ENCODE assay signal across 16 cellular contexts in the genomic region with DNA sequence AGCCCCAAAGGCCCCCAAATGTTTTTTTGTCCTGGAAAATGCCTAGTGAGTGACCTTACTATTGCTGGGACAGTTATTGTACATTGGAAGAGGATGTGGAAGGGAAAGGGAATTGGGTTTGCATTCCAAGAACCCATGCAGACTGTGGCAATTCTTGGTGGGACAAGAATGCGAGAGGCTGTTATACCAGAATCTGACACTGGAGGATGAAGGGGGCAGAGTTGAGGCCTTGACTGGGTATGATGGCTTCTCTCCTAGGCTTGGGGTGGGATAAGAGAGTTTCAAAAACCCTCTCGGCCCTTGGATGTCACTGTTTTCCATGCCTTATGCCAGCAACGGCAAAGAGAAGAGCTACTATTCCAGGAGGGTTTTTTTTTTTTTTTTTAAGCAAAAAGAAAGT. TPM values are rescaled to one million over a fixed set of nuclear protein-coding genes. Genes with fewer than 3 reads are reported as not detected.
"Had no signal": no experiment of that assay in that cellular context is flagged by ENCODE, and none has a peak within 500 bp of the region (broad histone marks: within the 10 kb centered on the region; RNA-seq: fewer than 3 reads in every experiment).

No MANE protein-coding gene starts in this region.

- H3K9ac ChIP-seq: SK-N-SH had no signal

- H3K27me3 ChIP-seq: ascending aorta, tibial artery, uterus had no signal

- H3K4me1 Mint-ChIP-seq: natural killer cell had no signal

- ATAC-seq: activated CD8-positive, alpha-beta T cell treated with anti-CD3 and anti-CD28 coated beads, Interleukin-2, amount 10 ng/mL, durations not matched to agents 7 days and 5 days; activated T-cell treated with anti-CD3 and anti-CD28 coated beads, Interleukin-2, amount 50 U/mL, for 4 hours; effector memory CD8-positive, alpha-beta T cell; natural killer cell had no signal

- DNase-seq: activated CD4-positive, alpha-beta T cell treated with anti-CD3 and anti-CD28 coated beads, Interleukin-2, amount 10 ng/mL, durations not matched to agents 7 days and 5 days; activated CD8-positive, alpha-beta T cell treated with anti-CD3 and anti-CD28 coated beads, Interleukin-2, amount 10 ng/mL, durations not matched to agents 7 days and 5 days; activated naive CD4-positive, alpha-beta T cell treated with anti-CD3 and anti-CD28 coated beads, Interleukin-2, amount 10 ng/mL, durations not matched to agents 7 days and 5 days; activated T-cell treated with anti-CD3 and anti-CD28 coated beads, Interleukin-2, amount 50 U/mL, for 4 hours; cerebellar nuclear complex; effector memory CD8-positive, alpha-beta T cell; natural killer cell; stimulated activated CD4-positive, alpha-beta T cell treated with anti-CD3 and anti-CD28 coated beads, Interleukin-2, amount 100 ng/mL, for 24 hours; stimulated activated naive CD4-positive, alpha-beta T cell treated with Interleukin-2 at 50 U/mL for 16 hours; T-helper 1 cell; T-helper 9 cell; uterus had no signal

- H3K36me3 Mint-ChIP-seq: activated naive CD4-positive, alpha-beta T cell treated with anti-CD3 and anti-CD28 coated beads, Interleukin-2, amount 10 ng/mL, durations not matched to agents 7 days and 5 days; natural killer cell had no signal

- H3K4me2 ChIP-seq: SK-N-SH had no signal

- H3K27me3 Mint-ChIP-seq: activated CD4-positive, alpha-beta T cell treated with anti-CD3 and anti-CD28 coated beads, Interleukin-2, amount 10 ng/mL, durations not matched to agents 7 days and 5 days had no signal

- H3K36me3 ChIP-seq: ascending aorta, tibial artery, uterus had no signal

- H3K9me3 ChIP-seq: ascending aorta, SK-N-SH, tibial artery, uterus had no signal

- H3K9me3 Mint-ChIP-seq: activated CD4-positive, alpha-beta T cell treated with anti-CD3 and anti-CD28 coated beads, Interleukin-2, amount 10 ng/mL, durations not matched to agents 7 days and 5 days; activated naive CD4-positive, alpha-beta T cell treated with anti-CD3 and anti-CD28 coated beads, Interleukin-2, amount 10 ng/mL, durations not matched to agents 7 days and 5 days; activated T-cell treated with anti-CD3 and anti-CD28 coated beads, Interleukin-2, amount 50 U/mL, for 4 hours; dendritic cell treated with granulocyte-macrophage colony-stimulating factor and Interleukin-4, amounts not matched to agents 40 ng/mL and 50 ng/mL, for 4 days; effector memory CD8-positive, alpha-beta T cell; natural killer cell had no signal

- H3K4me3 Mint-ChIP-seq: activated CD4-positive, alpha-beta T cell treated with anti-CD3 and anti-CD28 coated beads, Interleukin-2, amount 10 ng/mL, durations not matched to agents 7 days and 5 days; activated CD8-positive, alpha-beta T cell treated with anti-CD3 and anti-CD28 coated beads, Interleukin-2, amount 10 ng/mL, durations not matched to agents 7 days and 5 days; activated naive CD4-positive, alpha-beta T cell treated with anti-CD3 and anti-CD28 coated beads, Interleukin-2, amount 10 ng/mL, durations not matched to agents 7 days and 5 days; activated T-cell treated with anti-CD3 and anti-CD28 coated beads, Interleukin-2, amount 50 U/mL, for 4 hours; dendritic cell treated with granulocyte-macrophage colony-stimulating factor and Interleukin-4, amounts not matched to agents 40 ng/mL and 50 ng/mL, for 4 days; effector memory CD8-positive, alpha-beta T cell; natural killer cell had no signal

- H3K4me1 ChIP-seq: ascending aorta, uterus had no signal

- H3K27ac Mint-ChIP-seq: activated CD4-positive, alpha-beta T cell treated with anti-CD3 and anti-CD28 coated beads, Interleukin-2, amount 10 ng/mL, durations not matched to agents 7 days and 5 days; activated CD8-positive, alpha-beta T cell treated with anti-CD3 and anti-CD28 coated beads, Interleukin-2, amount 10 ng/mL, durations not matched to agents 7 days and 5 days; activated naive CD4-positive, alpha-beta T cell treated with anti-CD3 and anti-CD28 coated beads, Interleukin-2, amount 10 ng/mL, durations not matched to agents 7 days and 5 days; dendritic cell treated with granulocyte-macrophage colony-stimulating factor and Interleukin-4, amounts not matched to agents 40 ng/mL and 50 ng/mL, for 4 days; effector memory CD8-positive, alpha-beta T cell; natural killer cell had no signal

- H3K4me3 ChIP-seq: ascending aorta, tibial artery, uterus had no signal

RNA-seq across cellular contexts. Expression of gene IL16, which starts 25.3 kb away (rescaled TPM):
- polyA plus RNA-seq: SK-N-SH had no signal
